8 cellular contexts compared by ENCODE assay signal in the genomic region with DNA sequence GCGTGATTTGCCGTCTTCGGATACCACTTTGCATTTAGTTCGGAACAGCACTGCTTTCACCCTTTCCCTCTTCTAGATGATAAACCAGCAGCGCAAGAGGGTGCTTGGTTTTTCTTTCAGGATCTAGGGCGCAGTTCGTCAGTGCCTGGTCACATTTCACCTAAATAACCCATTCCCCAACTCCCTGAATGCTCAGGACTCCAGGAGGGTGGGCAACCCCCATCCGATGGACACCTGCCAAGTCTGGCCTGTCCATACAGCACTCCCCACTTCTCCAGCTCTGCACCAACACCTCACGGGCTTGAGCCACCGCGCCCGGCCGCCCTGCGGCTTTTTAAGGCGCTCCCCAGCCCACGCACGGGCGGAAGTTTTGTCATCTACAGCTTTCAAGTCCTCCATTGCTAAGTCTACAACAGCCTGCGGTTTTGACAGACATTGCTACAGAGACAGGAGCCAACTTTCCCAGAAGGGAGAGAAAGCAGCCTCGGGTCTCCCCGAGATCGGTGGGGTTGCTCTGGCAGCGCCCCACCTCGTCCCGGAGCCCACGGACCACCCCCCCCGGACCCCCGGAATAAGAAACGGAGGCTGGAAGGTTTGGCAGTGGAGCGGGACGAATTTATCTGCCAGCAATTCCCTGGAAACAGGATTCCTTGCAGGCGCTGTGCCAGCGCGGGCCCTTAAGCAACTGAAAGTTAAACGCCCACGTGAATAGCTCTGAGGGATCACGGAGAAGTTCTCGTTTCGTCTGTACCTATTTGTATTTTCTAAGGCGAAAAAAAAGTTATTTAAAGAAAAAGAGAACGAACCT. TPM values are rescaled to one million over a fixed set of nuclear protein-coding genes. Genes with fewer than 3 reads are reported as not detected.
DNase-seq lines count a peak whose midpoint lies in the region; TF ChIP-seq lines count a peak whose summit lies in the region.

No MANE protein-coding gene starts in this region.

- H3K36me3 Mint-ChIP-seq in nephron (ENCODE audit: low read depth) = no peaks in the 10 kb centered on the region
- peaks cover 82% of the 10 kb centered on the region for H3K36me3 Mint-ChIP-seq in stimulated activated naive CD8-positive, alpha-beta T cell treated with anti-CD3 and anti-CD28 coated beads, Interleukin-15, Interleukin-2, amounts not matched to agents 100 ng/mL and 50 ng/mL, for 24 hours (ENCODE audit: low read depth)

- TF ChIP-seq CTCF in GM10248 (IDR thresholded peaks at IDR 0.05; ENCODE audit: control extremely low read depth, extremely low read depth, low read depth, missing control alignments) (no peak), epithelial cell of proximal tubule (conservative IDR thresholded peaks at IDR 0.05; ENCODE audit: low read depth, low read length) (no peak), nephron (IDR thresholded peaks at IDR 0.05; ENCODE audit: unreplicated experiment in 3 of 3) (no peak)

- H3K9me3 Mint-ChIP-seq in nephron = peaks cover 19% of the 10 kb centered on the region
- H3K9me3 Mint-ChIP-seq in stimulated activated naive CD8-positive, alpha-beta T cell treated with anti-CD3 and anti-CD28 coated beads, Interleukin-15, Interleukin-2, amounts not matched to agents 100 ng/mL and 50 ng/mL, for 24 hours = peaks cover 7% of the 10 kb centered on the region

- H3K27ac Mint-ChIP-seq in nephron = no peak overlapping the region
- H3K27ac Mint-ChIP-seq in stimulated activated naive CD8-positive, alpha-beta T cell treated with anti-CD3 and anti-CD28 coated beads, Interleukin-15, Interleukin-2, amounts not matched to agents 100 ng/mL and 50 ng/mL, for 24 hours = peak overlapping the region; percentile 93

- H3K4me3 Mint-ChIP-seq in nephron = peak overlapping the region; percentile 67 to 82 (median 79)
- H3K4me3 Mint-ChIP-seq in stimulated activated naive CD8-positive, alpha-beta T cell treated with anti-CD3 and anti-CD28 coated beads, Interleukin-15, Interleukin-2, amounts not matched to agents 100 ng/mL and 50 ng/mL, for 24 hours = peak overlapping the region; percentile 84

- peaks cover 99% of the 10 kb centered on the region for H3K27me3 Mint-ChIP-seq in nephron (ENCODE audit: low read depth)
- H3K27me3 Mint-ChIP-seq in stimulated activated naive CD8-positive, alpha-beta T cell treated with anti-CD3 and anti-CD28 coated beads, Interleukin-15, Interleukin-2, amounts not matched to agents 100 ng/mL and 50 ng/mL, for 24 hours = peaks cover 3% of the 10 kb centered on the region

- CTCF ChIA-PET in GM10248 (lab: Yijun Ruan, JAX) = interaction anchor here (0.7 to 3.3 kb wide), 6 partner anchors 22 to 175 kb away, joined by 3 to 18 read pairs (median 3); no protein-coding TSS in a partner anchor

- POLR2A ChIA-PET in GM10248 (lab: Yijun Ruan, JAX) = interaction anchor here (1.1 kb wide), 1 partner anchor 113 kb away, joined by 3 read pairs; a partner anchor contains a TSS

- peak overlapping the region; percentile 61 for H3K4me3 ChIP-seq in epithelial cell of proximal tubule (ENCODE audit: low read depth, low read length)

- no peaks in the 10 kb centered on the region for H3K4me1 Mint-ChIP-seq in nephron
- peaks cover 47% of the 10 kb centered on the region for H3K4me1 Mint-ChIP-seq in stimulated activated naive CD8-positive, alpha-beta T cell treated with anti-CD3 and anti-CD28 coated beads, Interleukin-15, Interleukin-2, amounts not matched to agents 100 ng/mL and 50 ng/mL, for 24 hours (ENCODE audit: low read depth)

- peak; percentile 88 for DNase-seq in GM10248 (ENCODE audit: extremely low spot score)
- peak; percentile 41 to 44 for DNase-seq in Kasumi-1 (lab: John Stamatoyannopoulos, UW)
- DNase-seq in activated CD8-positive, alpha-beta memory T cell treated with anti-CD3 and anti-CD28 coated beads for 4 hours (ENCODE audit: low read depth in 2 of 2) = peak; percentile 65 to 73
- no peak for DNase-seq in epithelial cell of proximal tubule (ENCODE audit: low read depth)
- no peak for DNase-seq in epidermal melanocyte (ENCODE audit: insufficient read length, low spot score)
- no peak for DNase-seq in midbrain (lab: John Stamatoyannopoulos, UW)

RNA-seq across cellular contexts. Expression of a gene that starts 38.6 kb away (rescaled TPM):
- 9.9 and 15.3 TPM in 2 replicates for total RNA-seq in epithelial cell of proximal tubule

RNA-seq across cellular contexts. Expression of a gene that starts 50.4 kb away (rescaled TPM):
- not detected in 2 replicates for total RNA-seq in epithelial cell of proximal tubule

RNA-seq across cellular contexts. Expression of a gene that starts 54.8 kb away (rescaled TPM):
- total RNA-seq in epithelial cell of proximal tubule = 13.3 and 13.7 TPM in 2 replicates

Comparison
In these comparisons a context has a peak if more than half of its experiments do, and no peak if none do; other contexts are left out.
1. DNase-seq: peak in GM10248 (single experiment), Kasumi-1 (2 of 2) and activated CD8-positive, alpha-beta memory T cell treated with anti-CD3 and anti-CD28 coated beads for 4 hours (2 of 2); none in epithelial cell of proximal tubule (single experiment), epidermal melanocyte (single experiment) and midbrain (single experiment).